ENCODE assay signal across 8 cellular contexts in the genomic region with DNA sequence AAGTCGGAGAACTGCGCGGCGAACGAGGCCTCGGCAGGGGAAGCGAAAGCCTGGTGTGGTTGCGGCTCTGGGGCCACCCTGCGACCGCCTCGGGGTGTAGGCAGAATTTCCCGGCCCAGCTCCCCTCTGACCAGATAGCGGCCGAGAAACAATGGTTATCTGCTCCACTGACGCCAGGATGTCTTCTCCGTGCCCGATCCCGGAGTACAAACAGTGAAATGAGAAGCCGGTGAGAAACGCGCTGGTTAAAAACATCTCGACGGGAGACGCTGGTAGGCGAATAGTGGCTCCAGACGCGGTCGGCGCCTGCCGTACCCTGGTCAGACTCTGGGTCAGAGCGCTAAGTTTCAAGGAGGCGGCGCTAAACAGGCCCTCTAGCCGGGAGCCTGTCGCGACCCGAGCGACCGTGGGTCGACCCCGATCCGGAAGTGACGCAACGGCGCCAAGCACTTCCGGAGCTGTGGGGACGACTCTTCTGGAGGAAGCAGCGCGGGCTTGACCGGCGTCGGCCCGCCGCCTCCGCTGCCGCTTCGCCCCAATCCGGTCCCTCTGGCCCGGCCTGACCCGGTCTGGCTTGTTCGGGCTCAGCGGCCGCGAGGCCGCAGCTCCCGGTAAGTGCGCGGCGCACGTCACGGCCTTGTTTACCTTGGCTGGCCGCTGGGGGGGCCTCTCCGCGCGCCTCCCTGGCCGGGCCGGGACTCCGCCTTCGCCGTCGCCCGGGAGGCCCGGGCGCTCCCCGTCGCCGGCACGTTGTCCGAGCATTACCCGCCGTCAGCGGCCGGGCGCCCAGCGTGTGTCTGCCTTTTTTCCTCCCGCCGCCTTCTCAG. TPM values are rescaled to one million over a fixed set of nuclear protein-coding genes. Genes with fewer than 3 reads are reported as not detected.
DNase-seq lines count a peak whose midpoint lies in the region; ATAC-seq and TF ChIP-seq lines count a peak whose summit lies in the region.

A gene (plus strand): TSS at position 455 of the 827 bp plus-strand sequence. CDS start 8,717 bp downstream, outside the sequence.

- peak within 1 kb of the TSS; percentile 93 for H3K27ac ChIP-seq in OCI-LY7 (ENCODE audit: low read depth, low read length, poor library complexity, severe bottlenecking)

- H3K36me3 Mint-ChIP-seq in Calu3 (ENCODE audit: insufficient read depth, unreplicated experiment) = peaks cover 39% of the 10 kb centered on the region

- H3K9me3 Mint-ChIP-seq in Calu3 (ENCODE audit: low read depth, unreplicated experiment) = no peaks in the 10 kb centered on the region

- intact Hi-C loops in Calu3 (cut with micrococcal nuclease; ENCODE audit: unreplicated experiment) = no loop called here
- intact Hi-C loops in OCI-LY7 (cut with micrococcal nuclease; ENCODE audit: unreplicated experiment) = loop anchor here (1.0 to 5.0 kb wide), 3 partner anchors 20 to 174 kb away; a partner anchor contains a TSS
- intact Hi-C loops in mucosa of descending colon (cut with DNase I, micrococcal nuclease) = no loop called here

- H3K4me2 ChIP-seq in OCI-LY7 (ENCODE audit: low read length) = peak within 1 kb of the TSS; percentile 74

- POLR2A ChIA-PET in OCI-LY7 (lab: Charles Lee) = interaction anchor here (0.5 to 1.5 kb wide), 6 partner anchors 16 to 641 kb away, joined by 3 to 10 read pairs (median 3); a partner anchor contains a TSS

- BruUV-seq in Calu3 (replicated peaks; lab: Mats Ljungman, UMichigan) (TSS peak; percentile 97), OCI-LY7 (replicated peaks; lab: Mats Ljungman, UMichigan) (TSS peak; percentile 95)

- H3K9me2 ChIP-seq in OCI-LY7 (ENCODE audit: insufficient read depth, low read length) = no peaks in the 10 kb centered on the region

- no peaks in the 10 kb centered on the region for H3K27me3 Mint-ChIP-seq in Calu3 (ENCODE audit: unreplicated experiment)

- H3K4me1 Mint-ChIP-seq in Calu3 (ENCODE audit: low read depth, unreplicated experiment) = no peaks in the 10 kb centered on the region

- peak within 1 kb of the TSS; percentile 94 for H3K27ac Mint-ChIP-seq in Calu3 (ENCODE audit: unreplicated experiment)

- ATAC-seq in mucosa of descending colon = peak; percentile 96

- peaks cover 44% of the 10 kb centered on the region for H3K79me2 ChIP-seq in OCI-LY7 (ENCODE audit: insufficient read depth, low read depth, low read length)

- H2AFZ ChIP-seq in OCI-LY7 (ENCODE audit: low read length) = peak within 1 kb of the TSS; percentile 81

- no peak for TF ChIP-seq CTCF in Calu3 (IDR thresholded peaks at IDR 0.05; ENCODE audit: unreplicated experiment)
- no peak for TF ChIP-seq CTCF in GM20000 (IDR thresholded peaks at IDR 0.05; ENCODE audit: extremely low read depth, missing control alignments)
- TF ChIP-seq CTCF in OCI-LY7 (conservative IDR thresholded peaks at IDR 0.05; ENCODE audit: low read length) = peak; percentile 27; the same call in 1 of the 2 replicates
- TF ChIP-seq CTCF in epithelial cell of esophagus (IDR thresholded peaks at IDR 0.05; ENCODE audit: insufficient read depth, low read depth, low read length, missing control alignments) = no peak
- TF ChIP-seq CTCF in mucosa of descending colon (IDR thresholded peaks at IDR 0.05) = no peak

- H3K36me3 ChIP-seq in OCI-LY7 (ENCODE audit: insufficient read depth, low read length) (peaks cover 22% of the 10 kb centered on the region), mucosa of descending colon (ENCODE audit: low read depth) (no peaks in the 10 kb centered on the region)

- peaks cover 23% of the 10 kb centered on the region for H3K4me1 ChIP-seq in OCI-LY7 (ENCODE audit: insufficient read depth, low read length, poor library complexity, severe bottlenecking)
- H3K4me1 ChIP-seq in mucosa of descending colon (ENCODE audit: low read depth) = peaks cover 17% of the 10 kb centered on the region

- H4K20me1 ChIP-seq in OCI-LY7 (ENCODE audit: insufficient read depth, low read length) = 0 out of 2 replicates have a peak, but pooled peaks cover 3% of the 10 kb centered on the region

- DNase-seq in Calu3 = peak; percentile 91
- DNase-seq in GM20000 (ENCODE audit: low spot score) = peak; percentile 96
- DNase-seq in HT-29 (ENCODE audit: low spot score) = peak; percentile 90
- DNase-seq in OCI-LY7 (ENCODE audit: low spot score) = peak; percentile 95
- DNase-seq in activated T-cell treated with anti-CD3 and anti-CD28 coated beads for 24 hours (ENCODE audit: low read depth) = peak; percentile 84
- DNase-seq in epithelial cell of esophagus (ENCODE audit: low read depth) = peak; percentile 89
- peak; percentile 93 to 96 (median 94) for DNase-seq in mucosa of descending colon
- peak; percentile 60 to 73 for DNase-seq in stimulated activated CD8-positive, alpha-beta memory T cell treated with anti-CD3 and anti-CD28 coated beads, Interleukin-4, amount 100 ng/mL, for 4 hours (ENCODE audit: low read depth in 2 of 2, low spot score in 1 of 2)

- peak within 1 kb of the TSS; percentile 78 for H3K4me3 ChIP-seq in OCI-LY7 (ENCODE audit: low read depth, low read length, poor library complexity, severe bottlenecking)
- peak within 1 kb of the TSS; percentile 73 for H3K4me3 ChIP-seq in epithelial cell of esophagus (ENCODE audit: low read length)
- H3K4me3 ChIP-seq in mucosa of descending colon = peak within 1 kb of the TSS; percentile 82

- CTCF ChIA-PET in Calu3 (lab: Charles Lee) = interaction anchor here (0.5 to 1.3 kb wide), 2 partner anchors 10 to 21 kb away, joined by 3 to 5 read pairs; no protein-coding TSS in a partner anchor
- CTCF ChIA-PET in OCI-LY7 (lab: Charles Lee; ENCODE audit: unreplicated experiment) = interaction anchor here (0.9 to 1.1 kb wide), 2 partner anchors 10 to 175 kb away, joined by 3 to 5 read pairs; a partner anchor contains a TSS

- peak within 1 kb of the TSS; percentile 92 for H3K4me3 Mint-ChIP-seq in Calu3 (ENCODE audit: low read depth, unreplicated experiment)

- H3K9me3 ChIP-seq in OCI-LY7 (ENCODE audit: low read length) = no peaks in the 10 kb centered on the region
- H3K9me3 ChIP-seq in mucosa of descending colon = no peaks in the 10 kb centered on the region

RNA-seq across cellular contexts. Expression of the gene that starts here (rescaled TPM):
- 98.4 and 109 TPM in 2 replicates for total RNA-seq in Calu3 (2022)
- total RNA-seq in HT-29 (2014; rRNA removed; shearing (Covaris generic)) = 48.0 and 58.7 TPM in 2 replicates
- total RNA-seq in OCI-LY7 (2014; rRNA removed; shearing (Covaris generic)) = 121 and 124 TPM in 2 replicates
- total RNA-seq in OCI-LY7 (2022) = 113 and 131 TPM in 2 replicates
- total RNA-seq in mucosa of descending colon = 100 to 1,000 TPM in 1 of 3 donors, 10 to 100 TPM in 2; 73.3 to 109 (median 82.1) TPM

Comparison
In these comparisons a context has a peak if more than half of its experiments do, and no peak if none do; other contexts are left out.
1. Peak in every context shown above with its lines: DNase-seq, ATAC-seq, H3K4me3 ChIP-seq and H3K27ac ChIP-seq.